In the genomic region with DNA sequence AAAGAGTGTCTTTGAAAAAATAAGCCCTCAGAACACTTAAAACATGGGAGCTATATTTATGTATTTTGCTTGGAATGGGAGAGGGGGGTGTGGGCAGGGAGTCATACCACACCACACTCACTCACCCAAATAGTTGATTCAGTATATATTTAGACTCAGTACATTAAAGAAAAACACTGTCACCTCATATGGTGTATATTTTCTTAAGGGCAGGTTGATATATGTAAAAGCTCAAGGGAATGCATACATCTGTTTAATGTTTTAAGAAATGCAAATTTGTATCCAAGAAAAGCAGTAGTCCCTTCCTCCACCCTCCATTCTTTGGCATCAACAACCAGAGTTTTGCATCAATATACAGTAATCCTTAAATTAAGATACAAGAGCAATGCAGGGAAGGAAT, we compare ENCODE assay signal across 8 cellular contexts. TPM values are rescaled to one million over a fixed set of nuclear protein-coding genes. Genes with fewer than 3 reads are reported as not detected.
DNase-seq lines count a peak whose midpoint lies in the region; ATAC-seq, FAIRE-seq and TF ChIP-seq lines count a peak whose summit lies in the region.

No MANE protein-coding gene starts in this region.

- H2AFZ ChIP-seq in GM12878 (ENCODE audit: control insufficient read depth, low read depth, low read length) (no peak overlapping the region), mesenchymal stem cell (ENCODE audit: low read depth, low read length) (no peak overlapping the region)

- H4K8ac ChIP-seq in mesenchymal stem cell (ENCODE audit: low read length): no peak overlapping the region

- H3K79me1 ChIP-seq in mesenchymal stem cell (replicated peaks; ENCODE audit: low read length, poor library complexity, severe bottlenecking): peaks cover 15% of the 10 kb centered on the region

- intact Hi-C loops in Right ventricle myocardium superior (cut with DNase I) (no loop called here), GM12878 (cut with micrococcal nuclease; ENCODE audit: unreplicated experiment) (no loop called here)

- no peak for DNase-seq in right atrium auricular region (ENCODE audit: low spot score)
- DNase-seq in Right ventricle myocardium superior: no peak
- no peak for DNase-seq in GM12878 (ENCODE audit: low read depth, low spot score)
- DNase-seq in mesenchymal stem cell: peak; percentile 11
- DNase-seq in NCI-H146 treated with DMSO at 0.1 percent for 48 hours (lab: John Stamatoyannopoulos, UW; ENCODE audit: unreplicated experiment): no peak
- DNase-seq in activated CD8-positive, alpha-beta memory T cell treated with anti-CD3 and anti-CD28 coated beads, Interleukin-2, amount 50 U/mL, for 48 hours: no peak
- DNase-seq in pons (ENCODE audit: low spot score): no peak

- H2BK5ac ChIP-seq in mesenchymal stem cell (ENCODE audit: low read depth, low read length, poor library complexity, severe bottlenecking): no peak overlapping the region

- peaks cover 2% of the 10 kb centered on the region for H3K36me3 ChIP-seq in right atrium auricular region
- peaks cover 0 to 9% of the 10 kb centered on the region in 2 experiments; a peak in 2 of 4 replicates for H3K36me3 ChIP-seq in GM12878 (ENCODE audit: control insufficient read depth in 2 of 2, insufficient read depth in 2 of 2, low read length in 1 of 2)
- H3K36me3 ChIP-seq in mesenchymal stem cell (ENCODE audit: control insufficient read depth in 1 of 2, insufficient read depth in 2 of 2, low read depth in 1 of 2, low read length in 2 of 2): peaks cover 7 to 36% of the 10 kb centered on the region in 2 experiments

- no peak for ATAC-seq in Right ventricle myocardium superior (ENCODE audit: poor library complexity)
- no peak for ATAC-seq in GM12878
- no peak for ATAC-seq in GM21723 (IDR thresholded peaks at IDR 0.05; ENCODE audit: unreplicated experiment)

- no peaks in the 10 kb centered on the region for H3K27me3 ChIP-seq in right atrium auricular region
- no peaks in the 10 kb centered on the region for H3K27me3 ChIP-seq in GM12878 (replicated peaks in 1 of 2; ENCODE audit: control insufficient read depth in 2 of 2, insufficient read depth in 2 of 2, low read length in 1 of 2)
- H3K27me3 ChIP-seq in mesenchymal stem cell (ENCODE audit: control insufficient read depth in 1 of 2, insufficient read depth in 1 of 2, low read length in 2 of 2): no peaks in the 10 kb centered on the region

- H3K9ac ChIP-seq in GM12878 (ENCODE audit: control insufficient read depth, insufficient read depth, low read length) (peak overlapping the region; percentile 90), mesenchymal stem cell (ENCODE audit: low read length) (peak overlapping the region; percentile 93)

- no peak for TF ChIP-seq POLR2A in GM12878 (IDR thresholded peaks at IDR 0.05; ENCODE audit: low read depth, low read length)

- H3K4ac ChIP-seq in mesenchymal stem cell (ENCODE audit: low read depth in 1 of 2, low read length in 2 of 2): no peak overlapping the region

- H3K9me3 ChIP-seq in right atrium auricular region (no peaks in the 10 kb centered on the region), GM12878 (replicated peaks; ENCODE audit: control insufficient read depth, insufficient read depth, low read length) (no peaks in the 10 kb centered on the region), mesenchymal stem cell (ENCODE audit: control insufficient read depth, low read length) (no peaks in the 10 kb centered on the region)

- no peak overlapping the region for H2BK120ac ChIP-seq in mesenchymal stem cell (ENCODE audit: low read depth, low read length)

- CTCF ChIA-PET in GM12878 (lab: Yijun Ruan, JAX): interaction anchor here (0.9 kb wide), 1 partner anchor 211 kb away, joined by 3 read pairs; no protein-coding TSS in a partner anchor

- RAD21 ChIA-PET in GM12878 (lab: Charles Lee; ENCODE audit: unreplicated experiment): interaction anchor here (0.6 to 1.8 kb wide), 3 partner anchors 69 to 256 kb away, joined by 3 to 7 read pairs (median 4); no protein-coding TSS in a partner anchor

- no peak for TF ChIP-seq RAD21 in GM12878 (IDR thresholded peaks at IDR 0.05; ENCODE audit: insufficient read depth, low read depth, low read length)

- H3K4me3 ChIP-seq in right atrium auricular region (peak overlapping the region; percentile 81 to 83), GM12878 (peak overlapping the region; percentile 88), mesenchymal stem cell (ENCODE audit: insufficient read depth in 1 of 2, low read depth in 1 of 2, low read length in 2 of 2) (peak overlapping the region in 1 of 2 experiments; percentile 90)

- H3K14ac ChIP-seq in mesenchymal stem cell (ENCODE audit: low read length in 2 of 2): no peak overlapping the region

- peaks cover 0 to 64% of the 10 kb centered on the region in 2 donors for H3K4me1 ChIP-seq in right atrium auricular region
- H3K4me1 ChIP-seq in GM12878 (ENCODE audit: control insufficient read depth, insufficient read depth, low read length): peaks cover 6% of the 10 kb centered on the region; the same call in 1 of the 2 replicates
- H3K4me1 ChIP-seq in mesenchymal stem cell (ENCODE audit: control insufficient read depth, insufficient read depth, low read depth, low read length): peaks cover 10% of the 10 kb centered on the region

- H2AK5ac ChIP-seq in mesenchymal stem cell (ENCODE audit: low read length, severe bottlenecking): no peak overlapping the region

- no peaks in the 10 kb centered on the region for H4K20me1 ChIP-seq in GM12878 (ENCODE audit: control insufficient read depth, insufficient read depth)

- POLR2A ChIA-PET in GM12878 (lab: Charles Lee): interaction anchor here (0.7 to 1.4 kb wide), 6 partner anchors 8 to 211 kb away, joined by 3 to 5 read pairs (median 3); partner anchors contain the start of gene HSP90B1

- no peak overlapping the region for H2BK15ac ChIP-seq in mesenchymal stem cell (ENCODE audit: low read depth, poor library complexity, severe bottlenecking)

- H3K79me2 ChIP-seq in GM12878 (ENCODE audit: control insufficient read depth, insufficient read depth, low read length): peaks cover 27% of the 10 kb centered on the region

- H3K4me2 ChIP-seq in GM12878 (ENCODE audit: control insufficient read depth, insufficient read depth) (peak overlapping the region; percentile 78), mesenchymal stem cell (ENCODE audit: low read length, poor library complexity, severe bottlenecking) (peak overlapping the region; percentile 53)

- BruUV-seq in GM12878 (replicated peaks; lab: Mats Ljungman, UMichigan): TSS peak; percentile 65

- H3K27ac ChIP-seq in right atrium auricular region (peak overlapping the region in 1 of 2 donors; percentile 82), GM12878 (ENCODE audit: control insufficient read depth, insufficient read depth) (peak overlapping the region; percentile 89), mesenchymal stem cell (ENCODE audit: low read length, poor library complexity, severe bottlenecking) (no peak overlapping the region)

- H3K23ac ChIP-seq in mesenchymal stem cell (ENCODE audit: low read length in 2 of 2): no peak overlapping the region

- no peak overlapping the region for H4K91ac ChIP-seq in mesenchymal stem cell (ENCODE audit: low read length)

- SMC1A ChIA-PET in GM12878 (lab: Charles Lee; ENCODE audit: uncharacterized antibody, unreplicated experiment): interaction anchor here (1.1 to 1.4 kb wide), 3 partner anchors 10 to 172 kb away, joined by 3 to 4 read pairs (median 3); no protein-coding TSS in a partner anchor

- in situ Hi-C loops in GM12878 (cut with MboI): no loop called here

- H3K18ac ChIP-seq in mesenchymal stem cell (ENCODE audit: low read depth in 1 of 2, low read length in 2 of 2): no peak overlapping the region

- no peak overlapping the region for H2BK12ac ChIP-seq in mesenchymal stem cell (ENCODE audit: low read length in 2 of 2)

- no peak for TF ChIP-seq EP300 in GM12878 (IDR thresholded peaks at IDR 0.05; ENCODE audit: borderline replicate concordance in 1 of 2, control insufficient read depth in 1 of 2, low read depth in 2 of 2, low read length in 2 of 2)

- TF ChIP-seq CTCF in right atrium auricular region (IDR thresholded peaks at IDR 0.05) (no peak), GM12878 (IDR thresholded peaks at IDR 0.05 in 2 of 3, conservative IDR thresholded peaks at IDR 0.05 in 1 of 3; ENCODE audit: control insufficient read depth in 2 of 3, extremely low read depth in 1 of 3, insufficient read depth in 1 of 3, low read depth in 3 of 3, low read length in 3 of 3) (no peak)

- no peak for FAIRE-seq in GM12878 (lab: Jason Lieb, UNC)

TF ChIP-seq in GM12878, 131 proteins besides CTCF, POLR2A, EP300 and RAD21 (continues in another document):
- TF ChIP-seq CREM (IDR thresholded peaks at IDR 0.05; ENCODE audit: low read depth): no peak
- TF ChIP-seq BHLHE40 (IDR thresholded peaks at IDR 0.05; ENCODE audit: borderline replicate concordance in 1 of 2, low read depth in 2 of 2, low read length in 1 of 2): no peak
- no peak for TF ChIP-seq FOXK2 (IDR thresholded peaks at IDR 0.05)
- TF ChIP-seq ESRRA (IDR thresholded peaks at IDR 0.05; ENCODE audit: low read length): no peak
- no peak for TF ChIP-seq SREBF1 (IDR thresholded peaks at IDR 0.05; ENCODE audit: low read length)
- no peak for TF ChIP-seq ZZZ3 (IDR thresholded peaks at IDR 0.05; ENCODE audit: control insufficient read depth, insufficient read length, low read depth)
- TF ChIP-seq TCF3 (IDR thresholded peaks at IDR 0.05; ENCODE audit: borderline replicate concordance, insufficient read depth, low read depth, low read length): no peak
- no peak for TF ChIP-seq NFIC (IDR thresholded peaks at IDR 0.05; ENCODE audit: low read depth, low read length)
- no peak for TF ChIP-seq ZBED1 (IDR thresholded peaks at IDR 0.05; ENCODE audit: borderline replicate concordance)

RNA-seq across cellular contexts. Expression of gene NFYB, which starts 1.4 kb away (rescaled TPM):
- total RNA-seq in right atrium auricular region: 10 to 100 TPM; 24.0 to 29.0 TPM
- 39.1 TPM for total RNA-seq in Right ventricle myocardium superior
- total RNA-seq in GM12878 (2013; cell fraction: nucleolus; rRNA removed): 11.8 and 17.6 TPM in 2 replicates
- total RNA-seq in GM12878 (2014; rRNA removed): 13.8 and 15.3 TPM in 2 replicates
- 25.1 and 26.9 TPM in 2 replicates for total RNA-seq in GM12878 (2014; rRNA removed; fragmentation: Illumina TruSeq; extraction: Trizol)
- total RNA-seq in GM12878 (2021): 18.4 and 20.3 TPM in 2 replicates
- polyA plus RNA-seq in GM12878 (2011; ENCODE audit: low read depth): 5.5 TPM
- 28.8 and 57.3 TPM in 2 replicates for polyA plus RNA-seq in GM12878 (2011; rRNA removed)
- polyA plus RNA-seq in GM12878 (2011; cell fraction: cytosol; rRNA removed): 7.9 and 8.5 TPM in 2 replicates
- polyA plus RNA-seq in GM12878 (2011; cell fraction: nucleus; rRNA removed): 13.2 and 13.9 TPM in 2 replicates
- polyA plus RNA-seq in GM12878 (2012): 14.9 and 18.4 TPM in 2 replicates
- 34.0 and 43.3 TPM in 2 replicates for polyA plus RNA-seq in GM12878 (2014; fragmentation: Illumina TruSeq; extraction: Trizol)
- 10 to 100 TPM; 27.5 to 42.3 TPM for polyA plus RNA-seq in GM12878 (2014; fragmentation: Nextera tagmentation; extraction: Ambion mirVana)
- polyA plus RNA-seq in GM12878 (2014; rRNA removed): 21.6 and 21.8 TPM in 2 replicates
- polyA plus RNA-seq in GM12878 (2016; fragmentation: Nextera tagmentation; extraction: Ambion mirVana): 10 to 100 TPM; 29.3 to 29.9 TPM
- polyA minus RNA-seq in GM12878 (2011; rRNA and poly(A)+ RNA removed): 9.1 and 15.4 TPM in 2 replicates
- polyA minus RNA-seq in GM12878 (2011; cell fraction: cytosol; rRNA and poly(A)+ RNA removed): 8.4 and 11.4 TPM in 2 replicates
- 5.6 and 10.0 TPM in 2 replicates for polyA minus RNA-seq in GM12878 (2011; cell fraction: nucleus; rRNA and poly(A)+ RNA removed)
- polyA plus RNA-seq in mesenchymal stem cell (2013, experiment 1 of 2): 11.7 TPM
- 10.7 TPM for polyA plus RNA-seq in mesenchymal stem cell (2013, experiment 2 of 2)
